In genomic region chr9:128322342-128323191, GRCh38 we compare ENCODE assay signal across 1 cellular context.
TF ChIP-seq lines count a peak whose summit lies in the region.

TSS of gene COQ4 (plus strand) at chr9:128322839. CDS start at chr9:128322859, 20 bp downstream.
TSS of gene TRUB2 (minus strand) at chr9:128322447. CDS start at chr9:128322408, 39 bp downstream.

TF ChIP-seq in GM23338, 12 proteins besides CTCF, POLR2A, EP300 and RAD21 (continued from another document):
- TF ChIP-seq REST (IDR thresholded peaks at IDR 0.05; ENCODE audit: unreplicated experiment) (no peak), ETS1 (IDR thresholded peaks at IDR 0.05) (peak; percentile 84), STAT1 (IDR thresholded peaks at IDR 0.05; ENCODE audit: unreplicated experiment) (no peak), ZNF462 (CRISPR knock-in tag; IDR thresholded peaks at IDR 0.05) (no peak), JUNB (IDR thresholded peaks at IDR 0.05; ENCODE audit: unreplicated experiment) (no peak), ZNF331 (CRISPR knock-in tag; IDR thresholded peaks at IDR 0.05; ENCODE audit: low read depth) (no peak), EZH2phosphoT487 (IDR thresholded peaks at IDR 0.05; ENCODE audit: unreplicated experiment) (no peak), EZH2 (IDR thresholded peaks at IDR 0.05; ENCODE audit: low read depth, unreplicated experiment) (no peak)
TF ChIP-seq in GM23338: peak in this region for 3.
